Comparison of ENCODE assay signal across 20 cellular contexts in the genomic region with DNA sequence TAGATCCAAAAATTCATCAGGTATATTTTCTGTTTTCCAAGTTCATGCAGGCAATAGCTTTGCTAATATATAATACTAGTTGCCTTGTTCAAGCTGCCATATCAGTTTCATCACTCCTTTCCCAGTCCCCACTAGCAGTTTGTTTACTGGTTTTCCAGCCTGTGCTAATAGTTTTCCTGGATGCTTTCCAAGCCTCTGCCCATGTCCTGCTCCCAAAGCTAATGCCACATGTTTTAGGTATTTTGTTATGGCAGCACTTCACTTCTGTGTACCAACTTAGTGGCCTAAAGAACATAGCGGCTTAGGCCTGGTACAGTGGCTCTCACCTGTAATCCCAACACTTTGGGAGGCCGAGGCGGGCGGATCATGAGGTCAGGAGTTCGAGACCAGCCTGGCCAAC.
"Had no signal": no experiment of that assay in that cellular context is flagged by ENCODE, and none has a peak within 500 bp of the region (broad histone marks: within the 10 kb centered on the region; RNA-seq: fewer than 3 reads in every experiment).

No MANE protein-coding gene starts in this region.

- DNase-seq: activated CD4-positive, alpha-beta T cell treated with anti-CD3 and anti-CD28 coated beads, Interleukin-2, amount 50 U/mL, for 1 hour; activated CD8-positive, alpha-beta memory T cell treated with anti-CD3 and anti-CD28 coated beads, Interleukin-2, amount 50 U/mL, for 4 hours; activated effector memory CD4-positive, alpha-beta T cell treated with Interleukin-2 at 50 U/mL for 16 hours; activated naive CD4-positive, alpha-beta T cell treated with anti-CD3 and anti-CD28 coated beads, Interleukin-2, amount 10 ng/mL, durations not matched to agents 7 days and 5 days; activated naive CD8-positive, alpha-beta T cell treated with anti-CD3 and anti-CD28 coated beads, Interleukin-2, amount 50 U/mL, for 24 hours; activated T-cell treated with anti-CD3 and anti-CD28 coated beads, Interleukin-2, amount 50 U/mL, for 48 hours; aorta; erythroblast; foreskin keratinocyte; hippocampal formation; islet precursor cell; mammary epithelial cell; retina; stimulated activated CD4-positive, alpha-beta T cell treated with anti-CD3 and anti-CD28 coated beads, Interleukin-2, amount 100 ng/mL, for 48 hours; stomach; trophoblast cell had no signal

- H3K4me3 ChIP-seq: coronary artery, skin epidermis, stomach, vagina had no signal

- H3K27me3 ChIP-seq: foreskin keratinocyte, stomach, vagina had no signal

- H3K4me1 ChIP-seq: foreskin keratinocyte had no signal

- H3K27ac ChIP-seq: coronary artery, foreskin keratinocyte, skin epidermis, stomach, vagina had no signal

- FAIRE-seq: endometrium had no signal
